Comparison of ENCODE assay signal across 8 cellular contexts in the genomic region with DNA sequence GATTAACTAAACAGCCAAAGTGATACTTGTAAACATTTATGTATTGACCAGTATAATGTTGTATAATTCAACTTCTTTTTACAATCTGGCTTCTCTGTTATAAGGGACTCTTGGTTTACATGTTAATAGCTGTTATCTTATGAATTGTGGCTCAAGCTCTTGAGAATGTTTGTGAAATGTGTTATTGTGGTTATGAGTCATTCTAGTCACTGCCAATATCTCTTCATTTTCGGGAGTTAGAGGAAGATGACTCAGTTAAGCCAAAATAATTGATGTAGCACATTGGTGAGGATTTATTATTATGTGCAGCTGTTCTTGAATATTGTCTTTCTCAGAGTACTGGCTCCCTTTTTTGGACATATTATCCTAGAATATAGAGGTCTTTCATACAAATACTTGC.
A peak's percentile ranks its signal among the peaks of the same experiment; 100 is the strongest.
DNase-seq lines count a peak whose midpoint lies in the region; ATAC-seq and TF ChIP-seq lines count a peak whose summit lies in the region.

No MANE protein-coding gene starts in this region.

- H3K4me1 Mint-ChIP-seq in activated T-cell treated with anti-CD3 and anti-CD28 coated beads, Interleukin-2, amount 50 U/mL, for 72 hours (ENCODE audit: low read depth), result no peaks in the 10 kb centered on the region
- H3K4me1 Mint-ChIP-seq in naive thymus-derived CD8-positive, alpha-beta T cell, result no peaks in the 10 kb centered on the region

- no peak for DNase-seq in activated T-cell treated with anti-CD3 and anti-CD28 coated beads, Interleukin-2, amount 50 U/mL, for 72 hours
- no peak for DNase-seq in activated T-cell treated with anti-CD3 and anti-CD28 coated beads, Interleukin-2, amount 50 U/mL, for 1 hour
- DNase-seq in RWPE1 (ENCODE audit: low spot score) (peak; percentile 84), kidney glomerular epithelial cell (lab: John Stamatoyannopoulos, UW) (peak; percentile 89), vagina (ENCODE audit: extremely low spot score in 2 of 2) (no peak), globus pallidus (ENCODE audit: low spot score) (no peak)
- no peak for DNase-seq in naive thymus-derived CD8-positive, alpha-beta T cell

- H3K4me3 ChIP-seq in vagina, result no peak overlapping the region

- no peak for TF ChIP-seq POLR2A in vagina (IDR thresholded peaks at IDR 0.05)

- H3K36me3 Mint-ChIP-seq in activated T-cell treated with anti-CD3 and anti-CD28 coated beads, Interleukin-2, amount 50 U/mL, for 72 hours (ENCODE audit: insufficient read depth in 2 of 2), result no peaks in the 10 kb centered on the region
- no peaks in the 10 kb centered on the region for H3K36me3 Mint-ChIP-seq in naive thymus-derived CD8-positive, alpha-beta T cell

- no peaks in the 10 kb centered on the region for H3K9me3 ChIP-seq in vagina

- CTCF ChIA-PET in RWPE1 (lab: Yijun Ruan, JAX), result interaction anchor here (0.5 kb wide), 1 partner anchor 108 kb away, joined by 3 read pairs; no protein-coding TSS in a partner anchor

- H3K36me3 ChIP-seq in vagina, result no peaks in the 10 kb centered on the region

- TF ChIP-seq CTCF in RWPE1 (conservative IDR thresholded peaks at IDR 0.05; ENCODE audit: low read depth) (no peak), vagina (IDR thresholded peaks at IDR 0.05) (no peak)

- ATAC-seq in activated T-cell treated with anti-CD3 and anti-CD28 coated beads, Interleukin-2, amount 50 U/mL, for 72 hours (replicated peaks in 1 of 2), result peak; percentile 37 to 44
- peak; percentile 87 for ATAC-seq in HG03045 (IDR thresholded peaks at IDR 0.05; ENCODE audit: unreplicated experiment)
- ATAC-seq in naive thymus-derived CD8-positive, alpha-beta T cell, result no peak

- H3K27ac ChIP-seq in RWPE1 (no peak overlapping the region), vagina (no peak overlapping the region)

- H3K9me3 Mint-ChIP-seq in activated T-cell treated with anti-CD3 and anti-CD28 coated beads, Interleukin-2, amount 50 U/mL, for 72 hours, result no peaks in the 10 kb centered on the region
- peaks cover 0 to 25% (median 0%) of the 10 kb centered on the region in 9 donors for H3K9me3 Mint-ChIP-seq in naive thymus-derived CD8-positive, alpha-beta T cell

- H3K4me1 ChIP-seq in vagina, result peaks cover 18% of the 10 kb centered on the region

- H3K27me3 Mint-ChIP-seq in activated T-cell treated with anti-CD3 and anti-CD28 coated beads, Interleukin-2, amount 50 U/mL, for 72 hours (ENCODE audit: low read depth), result peaks cover 8% of the 10 kb centered on the region
- peaks cover 0 to 6% (median 2%) of the 10 kb centered on the region in 5 donors for H3K27me3 Mint-ChIP-seq in naive thymus-derived CD8-positive, alpha-beta T cell

- POLR2A ChIA-PET in RWPE1 (lab: Yijun Ruan, JAX; ENCODE audit: low non-redundant PET), result no interaction called here
- POLR2A ChIA-PET in naive thymus-derived CD8-positive, alpha-beta T cell (lab: Charles Lee), result no interaction called here

- H3K4me3 Mint-ChIP-seq in activated T-cell treated with anti-CD3 and anti-CD28 coated beads, Interleukin-2, amount 50 U/mL, for 72 hours, result no peak overlapping the region
- no peak overlapping the region for H3K4me3 Mint-ChIP-seq in naive thymus-derived CD8-positive, alpha-beta T cell

- no peaks in the 10 kb centered on the region for H3K27me3 ChIP-seq in vagina

- intact Hi-C loops in vagina (cut with DNase I), result no loop called here

- H3K27ac Mint-ChIP-seq in activated T-cell treated with anti-CD3 and anti-CD28 coated beads, Interleukin-2, amount 50 U/mL, for 72 hours, result no peak overlapping the region
- H3K27ac Mint-ChIP-seq in naive thymus-derived CD8-positive, alpha-beta T cell, result no peak overlapping the region

Comparison
In these comparisons a context has a peak if more than half of its experiments do, and no peak if none do; other contexts are left out.
1. ATAC-seq: peak in activated T-cell treated with anti-CD3 and anti-CD28 coated beads, Interleukin-2, amount 50 U/mL, for 72 hours (2 of 2) and HG03045 (single experiment); none in naive thymus-derived CD8-positive, alpha-beta T cell (0 of 2).
2. DNase-seq: peak in RWPE1 (single experiment) and kidney glomerular epithelial cell (single experiment); none in activated T-cell treated with anti-CD3 and anti-CD28 coated beads, Interleukin-2, amount 50 U/mL, for 72 hours (0 of 2), activated T-cell treated with anti-CD3 and anti-CD28 coated beads, Interleukin-2, amount 50 U/mL, for 1 hour (single experiment), vagina (0 of 2), globus pallidus (single experiment) and naive thymus-derived CD8-positive, alpha-beta T cell (0 of 10).